Comparison of ENCODE assay signal across 1 cellular context in the genomic region with DNA sequence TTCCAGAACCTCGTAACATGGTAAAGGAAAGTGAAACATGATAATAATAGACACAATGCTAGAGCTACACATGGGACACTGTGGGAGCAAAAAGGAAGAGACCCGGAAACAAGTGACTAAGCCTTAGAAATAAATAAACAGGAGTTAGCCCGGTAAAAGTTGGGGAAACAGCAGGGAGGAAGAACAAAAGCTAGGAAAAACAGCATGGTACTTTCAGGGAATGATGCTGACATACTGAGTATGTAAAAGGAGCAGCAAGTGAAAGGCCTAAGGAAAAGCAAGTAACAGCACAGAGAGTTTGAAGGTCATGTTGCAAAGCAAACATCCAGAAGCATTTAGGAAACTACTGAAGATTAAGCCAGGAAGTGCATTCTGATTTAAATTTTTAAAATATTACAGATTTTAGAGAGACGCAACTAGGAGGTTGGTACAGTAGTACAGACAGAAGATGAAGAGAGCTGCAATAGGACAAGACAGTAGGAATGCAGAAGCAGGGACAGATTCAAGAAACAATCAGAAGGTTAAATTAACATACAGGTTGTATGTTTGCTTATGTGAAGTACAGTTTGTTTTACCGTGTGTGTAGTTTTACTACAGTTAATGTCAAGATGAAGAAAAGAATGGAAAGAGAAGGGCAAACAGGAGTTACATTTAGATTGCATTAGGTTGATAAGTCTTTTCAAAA.
TF ChIP-seq lines count a peak whose summit lies in the region.

No MANE protein-coding gene starts in this region.

TF ChIP-seq in HepG2, 621 proteins besides CTCF, POLR2A, EP300 and RAD21 (continued from another document and continues in another):
- peak; percentile 24; the same call in 1 of the 2 replicates for TF ChIP-seq PAXIP1 (CRISPR knock-in tag; conservative IDR thresholded peaks at IDR 0.05)
- TF ChIP-seq SIX4 (CRISPR knock-in tag; IDR thresholded peaks at IDR 0.05): 0 out of 2 replicates have a peak, but pooled peaks have one; percentile 60
- TF ChIP-seq GATAD2A (CRISPR knock-in tag; IDR thresholded peaks at IDR 0.05): peak; percentile 65
- TF ChIP-seq SOX6 (IDR thresholded peaks at IDR 0.05): no peak
- TF ChIP-seq SOX6 (CRISPR knock-in tag; IDR thresholded peaks at IDR 0.05): 0 out of 2 replicates have a peak, but pooled peaks have one; percentile 41
- peak; percentile 53 for TF ChIP-seq SAP130 (CRISPR knock-in tag; IDR thresholded peaks at IDR 0.05; ENCODE audit: low read depth)
- no peak for TF ChIP-seq ZNF775 (CRISPR knock-in tag; IDR thresholded peaks at IDR 0.05; ENCODE audit: borderline replicate concordance)
- 0 out of 2 replicates have a peak, but pooled peaks have one; percentile 22 for TF ChIP-seq BCL6 (CRISPR knock-in tag; IDR thresholded peaks at IDR 0.05)
- peak; percentile 87 for TF ChIP-seq RFX5 (IDR thresholded peaks at IDR 0.05; ENCODE audit: low read depth, low read length)
- TF ChIP-seq NCOA2 (CRISPR knock-in tag; IDR thresholded peaks at IDR 0.05): 0 out of 2 replicates have a peak, but pooled peaks have one; percentile 17
- TF ChIP-seq ARID5B (CRISPR knock-in tag; IDR thresholded peaks at IDR 0.05): peak; percentile 46
- peak; percentile 14; the same call in 1 of the 2 replicates for TF ChIP-seq RARA (CRISPR knock-in tag; IDR thresholded peaks at IDR 0.05)
- no peak for TF ChIP-seq SOX13 (IDR thresholded peaks at IDR 0.05)
- TF ChIP-seq SOX13 (CRISPR knock-in tag; conservative IDR thresholded peaks at IDR 0.05 in 1 of 2, IDR thresholded peaks at IDR 0.05 in 1 of 2): peak in 1 of 2 experiments; percentile 43; a peak in 1 of 4 replicates
- TF ChIP-seq, protein P1, sequence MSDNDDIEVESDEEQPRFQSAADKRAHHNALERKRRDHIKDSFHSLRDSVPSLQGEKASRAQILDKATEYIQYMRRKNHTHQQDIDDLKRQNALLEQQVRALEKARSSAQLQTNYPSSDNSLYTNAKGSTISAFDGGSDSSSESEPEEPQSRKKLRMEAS (IDR thresholded peaks at IDR 0.05): 0 out of 2 replicates have a peak, but pooled peaks have one; percentile 22
- TF ChIP-seq SNRNP70 (IDR thresholded peaks at IDR 0.05; ENCODE audit: low read depth, low read length): no peak
- TF ChIP-seq CEBPG (CRISPR knock-in tag; IDR thresholded peaks at IDR 0.05): peak; percentile 31
- TF ChIP-seq ZNF468 (CRISPR knock-in tag; IDR thresholded peaks at IDR 0.05): no peak
- peak; percentile 20; the same call in 1 of the 2 replicates for TF ChIP-seq HMG20A (CRISPR knock-in tag; IDR thresholded peaks at IDR 0.05; ENCODE audit: borderline replicate concordance)
- TF ChIP-seq ZBTB40 (IDR thresholded peaks at IDR 0.05): no peak
- TF ChIP-seq ZBTB40 (CRISPR knock-in tag; IDR thresholded peaks at IDR 0.05): no peak
- no peak for TF ChIP-seq SIN3A (IDR thresholded peaks at IDR 0.05; ENCODE audit: borderline replicate concordance, low read depth, low read length)
- peak; percentile 43; the same call in 1 of the 2 replicates for TF ChIP-seq ETV5 (CRISPR knock-in tag; IDR thresholded peaks at IDR 0.05; ENCODE audit: borderline replicate concordance)
- peak; percentile 28 for TF ChIP-seq TEAD3 (CRISPR knock-in tag; optimal IDR thresholded peaks at IDR 0.05; ENCODE audit: borderline replicate concordance)
- TF ChIP-seq HNRNPL (IDR thresholded peaks at IDR 0.05; ENCODE audit: low read depth, low read length): no peak
- no peak for TF ChIP-seq ZNF572 (CRISPR knock-in tag; IDR thresholded peaks at IDR 0.05)
- peak; percentile 20; the same call in 1 of the 2 replicates for TF ChIP-seq FOXK1 (CRISPR knock-in tag; IDR thresholded peaks at IDR 0.05; ENCODE audit: borderline replicate concordance, low read depth)
- TF ChIP-seq, protein P2, sequence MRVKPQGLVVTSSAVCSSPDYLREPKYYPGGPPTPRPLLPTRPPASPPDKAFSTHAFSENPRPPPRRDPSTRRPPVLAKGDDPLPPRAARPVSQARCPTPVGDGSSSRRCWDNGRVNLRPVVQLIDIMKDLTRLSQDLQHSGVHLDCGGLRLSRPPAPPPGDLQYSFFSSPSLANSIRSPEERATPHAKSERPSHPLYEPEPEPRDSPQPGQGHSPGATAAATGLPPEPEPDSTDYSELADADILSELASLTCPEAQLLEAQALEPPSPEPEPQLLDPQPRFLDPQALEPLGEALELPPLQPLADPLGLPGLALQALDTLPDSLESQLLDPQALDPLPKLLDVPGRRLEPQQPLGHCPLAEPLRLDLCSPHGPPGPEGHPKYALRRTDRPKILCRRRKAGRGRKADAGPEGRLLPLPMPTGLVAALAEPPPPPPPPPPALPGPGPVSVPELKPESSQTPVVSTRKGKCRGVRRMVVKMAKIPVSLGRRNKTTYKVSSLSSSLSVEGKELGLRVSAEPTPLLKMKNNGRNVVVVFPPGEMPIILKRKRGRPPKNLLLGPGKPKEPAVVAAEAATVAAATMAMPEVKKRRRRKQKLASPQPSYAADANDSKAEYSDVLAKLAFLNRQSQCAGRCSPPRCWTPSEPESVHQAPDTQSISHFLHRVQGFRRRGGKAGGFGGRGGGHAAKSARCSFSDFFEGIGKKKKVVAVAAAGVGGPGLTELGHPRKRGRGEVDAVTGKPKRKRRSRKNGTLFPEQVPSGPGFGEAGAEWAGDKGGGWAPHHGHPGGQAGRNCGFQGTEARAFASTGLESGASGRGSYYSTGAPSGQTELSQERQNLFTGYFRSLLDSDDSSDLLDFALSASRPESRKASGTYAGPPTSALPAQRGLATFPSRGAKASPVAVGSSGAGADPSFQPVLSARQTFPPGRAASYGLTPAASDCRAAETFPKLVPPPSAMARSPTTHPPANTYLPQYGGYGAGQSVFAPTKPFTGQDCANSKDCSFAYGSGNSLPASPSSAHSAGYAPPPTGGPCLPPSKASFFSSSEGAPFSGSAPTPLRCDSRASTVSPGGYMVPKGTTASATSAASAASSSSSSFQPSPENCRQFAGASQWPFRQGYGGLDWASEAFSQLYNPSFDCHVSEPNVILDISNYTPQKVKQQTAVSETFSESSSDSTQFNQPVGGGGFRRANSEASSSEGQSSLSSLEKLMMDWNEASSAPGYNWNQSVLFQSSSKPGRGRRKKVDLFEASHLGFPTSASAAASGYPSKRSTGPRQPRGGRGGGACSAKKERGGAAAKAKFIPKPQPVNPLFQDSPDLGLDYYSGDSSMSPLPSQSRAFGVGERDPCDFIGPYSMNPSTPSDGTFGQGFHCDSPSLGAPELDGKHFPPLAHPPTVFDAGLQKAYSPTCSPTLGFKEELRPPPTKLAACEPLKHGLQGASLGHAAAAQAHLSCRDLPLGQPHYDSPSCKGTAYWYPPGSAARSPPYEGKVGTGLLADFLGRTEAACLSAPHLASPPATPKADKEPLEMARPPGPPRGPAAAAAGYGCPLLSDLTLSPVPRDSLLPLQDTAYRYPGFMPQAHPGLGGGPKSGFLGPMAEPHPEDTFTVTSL (CRISPR knock-in tag; IDR thresholded peaks at IDR 0.05; ENCODE audit: borderline replicate concordance): 0 out of 2 replicates have a peak, but pooled peaks have one; percentile 22
- peak; percentile 84 for TF ChIP-seq ELF3 (CRISPR knock-in tag; IDR thresholded peaks at IDR 0.05)
- TF ChIP-seq FOXA3 (CRISPR knock-in tag; IDR thresholded peaks at IDR 0.05): 0 out of 2 replicates have a peak, but pooled peaks have one; percentile 25
- 0 out of 2 replicates have a peak, but pooled peaks have one; percentile 21 for TF ChIP-seq POGZ (CRISPR knock-in tag; IDR thresholded peaks at IDR 0.05)
- TF ChIP-seq HDAC2 (CRISPR knock-in tag; IDR thresholded peaks at IDR 0.05): no peak
- 0 out of 2 replicates have a peak, but pooled peaks have one; percentile 31 for TF ChIP-seq TGIF2 (CRISPR knock-in tag; IDR thresholded peaks at IDR 0.05)
